In the genomic region with DNA sequence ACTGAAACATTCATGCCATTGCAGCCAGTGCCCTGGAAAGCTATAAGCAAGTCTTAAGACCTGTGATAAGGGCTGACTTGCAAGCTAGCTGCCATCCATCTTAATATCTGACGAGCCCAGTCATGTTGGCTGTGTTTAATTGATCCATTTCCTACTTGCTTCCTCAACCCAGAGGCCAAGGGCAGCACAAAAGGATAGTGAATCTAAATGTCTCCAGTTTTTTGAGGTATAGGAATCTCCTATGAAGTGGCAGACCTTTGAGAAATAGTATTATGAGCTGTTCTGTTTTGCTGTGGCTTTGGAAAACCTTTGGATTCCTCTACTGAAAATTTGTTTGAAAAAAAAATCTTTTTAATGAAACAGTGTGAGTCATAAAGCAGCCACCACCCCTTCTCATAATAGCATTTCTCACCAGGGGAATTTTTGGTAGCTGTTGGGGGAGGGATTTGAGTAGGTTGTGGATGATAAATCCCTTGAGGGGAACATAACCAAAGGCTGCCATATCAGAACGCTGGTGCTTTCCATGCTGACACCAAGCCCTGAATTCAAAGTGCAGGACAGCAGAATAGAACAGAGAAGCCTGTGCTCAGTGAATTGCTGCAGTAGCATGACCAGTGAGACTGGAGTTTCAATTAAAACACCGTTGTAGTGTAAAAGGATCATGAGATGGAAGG, we compare ENCODE assay signal across 8 cellular contexts. TPM values are rescaled to one million over a fixed set of nuclear protein-coding genes. Genes with fewer than 3 reads are reported as not detected.
A peak's percentile ranks its signal among the peaks of the same experiment; 100 is the strongest.
DNase-seq lines count a peak whose midpoint lies in the region; ATAC-seq and TF ChIP-seq lines count a peak whose summit lies in the region.

No MANE protein-coding gene starts in this region.

- peaks cover 64% of the 10 kb centered on the region for H3K4me1 Mint-ChIP-seq in activated T-cell treated with anti-CD3 and anti-CD28 coated beads, Interleukin-2, amount 50 U/mL, for 72 hours (ENCODE audit: low read depth)
- peaks cover 17% of the 10 kb centered on the region for H3K4me1 Mint-ChIP-seq in glutamatergic neuron (ENCODE audit: low read depth, unreplicated experiment)

- no peaks in the 10 kb centered on the region for H3K9me3 ChIP-seq in KOPT-K1 (ENCODE audit: insufficient read depth, low read length, poor library complexity, severe bottlenecking)

- peaks cover 47% of the 10 kb centered on the region for H3K36me3 ChIP-seq in KOPT-K1 (ENCODE audit: insufficient read depth, low read length)

- peak overlapping the region; percentile 99 for H3K27ac Mint-ChIP-seq in activated T-cell treated with anti-CD3 and anti-CD28 coated beads, Interleukin-2, amount 50 U/mL, for 72 hours
- peak overlapping the region; percentile 59 for H3K27ac Mint-ChIP-seq in glutamatergic neuron (ENCODE audit: unreplicated experiment)

- H3K4me3 Mint-ChIP-seq in activated T-cell treated with anti-CD3 and anti-CD28 coated beads, Interleukin-2, amount 50 U/mL, for 72 hours, result peak overlapping the region; percentile 80 to 95
- H3K4me3 Mint-ChIP-seq in glutamatergic neuron (ENCODE audit: unreplicated experiment), result no peak overlapping the region

- H3K27me3 Mint-ChIP-seq in activated T-cell treated with anti-CD3 and anti-CD28 coated beads, Interleukin-2, amount 50 U/mL, for 72 hours (ENCODE audit: low read depth), result no peaks in the 10 kb centered on the region
- no peaks in the 10 kb centered on the region for H3K27me3 Mint-ChIP-seq in glutamatergic neuron (ENCODE audit: unreplicated experiment)

- peak overlapping the region; percentile 43 for H3K27ac ChIP-seq in KOPT-K1 (ENCODE audit: low read depth, low read length, poor library complexity, severe bottlenecking)

- TF ChIP-seq CTCF in glutamatergic neuron (IDR thresholded peaks at IDR 0.05; ENCODE audit: partially characterized antibody, unreplicated experiment), result no peak

- no peaks in the 10 kb centered on the region for H3K9me3 Mint-ChIP-seq in activated T-cell treated with anti-CD3 and anti-CD28 coated beads, Interleukin-2, amount 50 U/mL, for 72 hours
- H3K9me3 Mint-ChIP-seq in glutamatergic neuron (ENCODE audit: unreplicated experiment), result peaks cover 1% of the 10 kb centered on the region

- peak; percentile 62 for ATAC-seq in GM21529 (IDR thresholded peaks at IDR 0.05; ENCODE audit: unreplicated experiment)
- peak; percentile 91 to 93 for ATAC-seq in activated T-cell treated with anti-CD3 and anti-CD28 coated beads, Interleukin-2, amount 50 U/mL, for 72 hours (replicated peaks in 1 of 2)

- DNase-seq in ELR (ENCODE audit: low read depth) (peak; percentile 90), glutamatergic neuron (no peak), smooth muscle cell of the brain vasculature (ENCODE audit: low read depth, low spot score) (peak; percentile 52), SIG-M5 treated with dmso at 0.1 percent for 504 hours (lab: John Stamatoyannopoulos, UW; ENCODE audit: unreplicated experiment) (no peak), NCI-H1436 treated with DMSO at 0.1 percent for 48 hours (lab: John Stamatoyannopoulos, UW) (no peak)
- DNase-seq in activated T-cell treated with anti-CD3 and anti-CD28 coated beads, Interleukin-2, amount 50 U/mL, for 72 hours, result peak; percentile 71 to 75

- H3K36me3 Mint-ChIP-seq in activated T-cell treated with anti-CD3 and anti-CD28 coated beads, Interleukin-2, amount 50 U/mL, for 72 hours (ENCODE audit: insufficient read depth in 2 of 2), result peaks cover 2 to 3% of the 10 kb centered on the region in 2 donors
- no peaks in the 10 kb centered on the region for H3K36me3 Mint-ChIP-seq in glutamatergic neuron (ENCODE audit: unreplicated experiment)

RNA-seq across cellular contexts. Expression of a gene that starts 12.9 kb away (rescaled TPM):
- total RNA-seq in activated T-cell treated with anti-CD3 and anti-CD28 coated beads, Interleukin-2, amount 50 U/mL, for 72 hours, result 10 to 100 TPM; 42.9 to 69.1 TPM
- total RNA-seq in glutamatergic neuron (ENCODE audit: unreplicated experiment), result 55.3 TPM

RNA-seq across cellular contexts. Expression of a gene that starts 26.8 kb away (rescaled TPM):
- 100 to 1,000 TPM; 100 to 104 TPM for total RNA-seq in activated T-cell treated with anti-CD3 and anti-CD28 coated beads, Interleukin-2, amount 50 U/mL, for 72 hours
- 65.9 TPM for total RNA-seq in glutamatergic neuron (ENCODE audit: unreplicated experiment)

Comparison
In these comparisons a context has a peak if more than half of its experiments do, and no peak if none do; other contexts are left out.
1. DNase-seq: peak in ELR (single experiment), activated T-cell treated with anti-CD3 and anti-CD28 coated beads, Interleukin-2, amount 50 U/mL, for 72 hours (2 of 2) and smooth muscle cell of the brain vasculature (single experiment); none in glutamatergic neuron (single experiment), SIG-M5 treated with dmso at 0.1 percent for 504 hours (single experiment) and NCI-H1436 treated with DMSO at 0.1 percent for 48 hours (single experiment).